In genomic region chrY:20659455-20659854, GRCh38 we compare ENCODE assay signal across 26 cellular contexts.
"Had no signal": no experiment of that assay in that cellular context is flagged by ENCODE, and none has a peak within 500 bp of the region (broad histone marks: within the 10 kb centered on the region; RNA-seq: fewer than 3 reads in every experiment).

No MANE protein-coding gene starts in this region.

- ATAC-seq: left lung; lower lobe of right lung; natural killer cell; right lobe of liver; stimulated activated naive CD8-positive, alpha-beta T cell treated with anti-CD3 and anti-CD28 coated beads, Interleukin-15, Interleukin-2, amounts not matched to agents 100 U/mL and 50 U/mL, for 24 hours; T-helper 17 cell had no signal

- DNase-seq: activated CD4-positive, alpha-beta T cell treated with anti-CD3 and anti-CD28 coated beads for 4 hours; activated CD4-positive, alpha-beta T cell treated with anti-CD3 and anti-CD28 coated beads, Interleukin-2, amount 50 U/mL, for 4 hours; activated CD8-positive, alpha-beta memory T cell treated with anti-CD3 and anti-CD28 coated beads, Interleukin-2, amount 50 U/mL, for 4 hours; activated effector memory CD4-positive, alpha-beta T cell treated with anti-CD3 and anti-CD28 coated beads, Interleukin-2, amount 50 U/mL, for 16 hours; activated naive CD4-positive, alpha-beta T cell treated with anti-CD3 and anti-CD28 coated beads for 36 hours; activated naive CD8-positive, alpha-beta T cell treated with anti-CD3 and anti-CD28 coated beads for 36 hours; activated T-cell treated with anti-CD3 and anti-CD28 coated beads, Interleukin-2, amount 50 U/mL, for 1 hour; adrenal gland; cerebellar nuclear complex; colonic mucosa; effector CD8-positive, alpha-beta T cell; esophagus squamous epithelium; head of caudate nucleus; left lung; lower lobe of right lung; mesendoderm; natural killer cell; posterior cingulate gyrus; right lobe of liver; stimulated activated CD4-positive, alpha-beta T cell treated with anti-CD3 and anti-CD28 coated beads, Interleukin-2, amount 100 ng/mL, for 48 hours; stimulated activated naive CD8-positive, alpha-beta T cell treated with anti-CD3 and anti-CD28 coated beads, Interleukin-15, Interleukin-2, amounts not matched to agents 100 U/mL and 50 U/mL, for 24 hours; T-helper 17 cell; T1000; trophoblast cell had no signal

- H3K27ac Mint-ChIP-seq: activated naive CD4-positive, alpha-beta T cell treated with anti-CD3 and anti-CD28 coated beads for 36 hours; activated naive CD8-positive, alpha-beta T cell treated with anti-CD3 and anti-CD28 coated beads for 36 hours; activated T-helper 1 cell treated with anti-CD3 and anti-CD28 coated beads, Interleukin-12 subunit alpha, Interleukin-12 subunit beta, Interleukin-2, Interleukin-4 antibody, amounts not matched to agents 30 ng/mL and 10 ng/mL and 1 ng/mL, durations not matched to agents 14 hours and 24 hours and 36 hours; brain; natural killer cell; T-helper 17 cell had no signal

- H3K9me3 Mint-ChIP-seq: activated naive CD4-positive, alpha-beta T cell treated with anti-CD3 and anti-CD28 coated beads for 36 hours; activated naive CD8-positive, alpha-beta T cell treated with anti-CD3 and anti-CD28 coated beads for 36 hours; activated T-helper 1 cell treated with anti-CD3 and anti-CD28 coated beads, Interleukin-12 subunit alpha, Interleukin-12 subunit beta, Interleukin-2, Interleukin-4 antibody, amounts not matched to agents 30 ng/mL and 10 ng/mL and 1 ng/mL, durations not matched to agents 14 hours and 24 hours and 36 hours; brain; natural killer cell had no signal

- H3K27me3 Mint-ChIP-seq: activated naive CD8-positive, alpha-beta T cell treated with anti-CD3 and anti-CD28 coated beads for 36 hours; brain; T-helper 17 cell had no signal

- H3K4me3 Mint-ChIP-seq: activated naive CD4-positive, alpha-beta T cell treated with anti-CD3 and anti-CD28 coated beads for 36 hours; activated naive CD8-positive, alpha-beta T cell treated with anti-CD3 and anti-CD28 coated beads for 36 hours; activated T-helper 1 cell treated with anti-CD3 and anti-CD28 coated beads, Interleukin-12 subunit alpha, Interleukin-12 subunit beta, Interleukin-2, Interleukin-4 antibody, amounts not matched to agents 30 ng/mL and 10 ng/mL and 1 ng/mL, durations not matched to agents 14 hours and 24 hours and 36 hours; brain; natural killer cell; T-helper 17 cell had no signal

- H3K4me1 Mint-ChIP-seq: activated naive CD8-positive, alpha-beta T cell treated with anti-CD3 and anti-CD28 coated beads for 36 hours; brain; natural killer cell; T-helper 17 cell had no signal
